2 cellular contexts compared by ENCODE assay signal in the genomic region with DNA sequence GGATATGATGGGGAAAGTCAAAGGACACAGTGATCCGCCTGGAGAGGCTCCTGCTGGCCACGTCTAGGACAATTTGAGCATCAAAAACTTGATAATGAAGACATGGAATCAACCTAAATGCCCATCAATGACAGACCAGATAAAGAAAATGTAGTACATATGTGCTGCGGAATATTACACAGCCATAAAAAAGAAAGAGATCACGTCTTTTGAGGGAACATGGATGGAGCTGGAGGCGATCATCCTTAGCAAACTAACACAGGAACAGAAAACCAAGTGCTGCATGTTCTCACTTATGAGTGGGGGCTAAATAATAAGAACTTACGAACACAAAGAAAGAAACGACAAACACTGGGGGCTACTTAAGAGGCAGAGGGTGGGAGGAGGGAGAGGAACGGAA.
A peak's percentile ranks its signal among the peaks of the same experiment; 100 is the strongest.
TF ChIP-seq lines count a peak whose summit lies in the region.

No MANE protein-coding gene starts in this region.

TF ChIP-seq in IMR-90, 13 proteins besides CTCF, POLR2A, EP300 and RAD21:
- TF ChIP-seq MAFK (IDR thresholded peaks at IDR 0.05; ENCODE audit: low read depth, low read length), result no peak
- TF ChIP-seq, protein P1, sequence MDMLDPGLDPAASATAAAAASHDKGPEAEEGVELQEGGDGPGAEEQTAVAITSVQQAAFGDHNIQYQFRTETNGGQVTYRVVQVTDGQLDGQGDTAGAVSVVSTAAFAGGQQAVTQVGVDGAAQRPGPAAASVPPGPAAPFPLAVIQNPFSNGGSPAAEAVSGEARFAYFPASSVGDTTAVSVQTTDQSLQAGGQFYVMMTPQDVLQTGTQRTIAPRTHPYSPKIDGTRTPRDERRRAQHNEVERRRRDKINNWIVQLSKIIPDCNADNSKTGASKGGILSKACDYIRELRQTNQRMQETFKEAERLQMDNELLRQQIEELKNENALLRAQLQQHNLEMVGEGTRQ (IDR thresholded peaks at IDR 0.05; ENCODE audit: low read depth, low read length), result no peak
- TF ChIP-seq RFX5 (IDR thresholded peaks at IDR 0.05; ENCODE audit: low read depth, low read length), result no peak
- TF ChIP-seq MAZ (IDR thresholded peaks at IDR 0.05; ENCODE audit: borderline replicate concordance, low read depth, low read length), result no peak
- TF ChIP-seq, protein P2, sequence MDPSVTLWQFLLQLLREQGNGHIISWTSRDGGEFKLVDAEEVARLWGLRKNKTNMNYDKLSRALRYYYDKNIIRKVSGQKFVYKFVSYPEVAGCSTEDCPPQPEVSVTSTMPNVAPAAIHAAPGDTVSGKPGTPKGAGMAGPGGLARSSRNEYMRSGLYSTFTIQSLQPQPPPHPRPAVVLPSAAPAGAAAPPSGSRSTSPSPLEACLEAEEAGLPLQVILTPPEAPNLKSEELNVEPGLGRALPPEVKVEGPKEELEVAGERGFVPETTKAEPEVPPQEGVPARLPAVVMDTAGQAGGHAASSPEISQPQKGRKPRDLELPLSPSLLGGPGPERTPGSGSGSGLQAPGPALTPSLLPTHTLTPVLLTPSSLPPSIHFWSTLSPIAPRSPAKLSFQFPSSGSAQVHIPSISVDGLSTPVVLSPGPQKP (IDR thresholded peaks at IDR 0.05; ENCODE audit: borderline replicate concordance, low read depth, low read length), result no peak
- TF ChIP-seq FOS (IDR thresholded peaks at IDR 0.05; ENCODE audit: low read depth, low read length), result no peak
- no peak for TF ChIP-seq RCOR1 (IDR thresholded peaks at IDR 0.05; ENCODE audit: insufficient replicate concordance, low read length)
- no peak for TF ChIP-seq NFE2L2 (IDR thresholded peaks at IDR 0.05; ENCODE audit: low read depth, low read length)
- TF ChIP-seq CEBPB (IDR thresholded peaks at IDR 0.05; ENCODE audit: low read depth, low read length), result no peak
- no peak for TF ChIP-seq SMC3 (IDR thresholded peaks at IDR 0.05; ENCODE audit: low read depth, low read length)
- TF ChIP-seq MXI1 (IDR thresholded peaks at IDR 0.05; ENCODE audit: borderline replicate concordance, low read depth, low read length), result no peak
- TF ChIP-seq BHLHE40 (IDR thresholded peaks at IDR 0.05; ENCODE audit: low read depth, low read length), result no peak
- TF ChIP-seq CHD1 (IDR thresholded peaks at IDR 0.05; ENCODE audit: low read depth, low read length), result no peak

TF ChIP-seq in K562, 482 proteins besides CTCF, POLR2A, EP300 and RAD21:
- TF ChIP-seq ZNF146 (CRISPR knock-in tag; IDR thresholded peaks at IDR 0.05; ENCODE audit: unreplicated experiment), result peak; percentile 57
- TF ChIP-seq KAT7 (CRISPR knock-in tag; IDR thresholded peaks at IDR 0.05; ENCODE audit: borderline replicate concordance), result no peak
- no peak for TF ChIP-seq FOXA3 (CRISPR knock-in tag; conservative IDR thresholded peaks at IDR 0.05 in 1 of 2, IDR thresholded peaks at IDR 0.05 in 1 of 2)
- TF ChIP-seq CAMTA2 (CRISPR knock-in tag; conservative IDR thresholded peaks at IDR 0.05), result no peak
- TF ChIP-seq BMI1 (IDR thresholded peaks at IDR 0.05; ENCODE audit: low read length), result no peak
TF ChIP-seq in K562: peak in this region for 1.
